ENCODE assay signal across 22 cellular contexts in the genomic region with DNA sequence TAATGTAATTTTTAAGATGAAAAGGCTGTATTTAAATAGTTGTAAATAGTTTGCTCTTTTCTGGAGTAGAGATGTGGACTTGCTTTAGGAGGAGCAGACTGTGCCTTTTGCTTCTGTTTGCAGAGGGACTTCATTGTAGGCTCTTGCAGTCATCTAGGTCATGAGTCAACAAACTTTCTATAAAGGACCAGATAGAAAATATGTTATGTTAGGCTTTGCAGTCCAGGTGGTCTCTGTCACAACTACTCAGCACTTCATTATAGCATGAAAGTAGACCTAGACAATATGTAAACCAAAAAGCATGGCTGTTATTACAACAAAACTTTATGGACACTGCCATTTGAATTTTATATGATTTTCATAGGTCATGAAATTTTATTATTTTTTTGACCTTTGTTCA.
"Had no signal": no experiment of that assay in that cellular context is flagged by ENCODE, and none has a peak within 500 bp of the region (broad histone marks: within the 10 kb centered on the region; RNA-seq: fewer than 3 reads in every experiment).

No MANE protein-coding gene starts in this region.

- DNase-seq: activated B cell treated with CpG ODN at 0.5 μM for 24 hours; activated CD4-positive, alpha-beta T cell treated with anti-CD3 and anti-CD28 coated beads, Interleukin-2, amount 10 ng/mL, durations not matched to agents 24 days and 14 days; activated CD8-positive, alpha-beta T cell treated with anti-CD3 and anti-CD28 coated beads for 36 hours; activated naive CD4-positive, alpha-beta T cell treated with anti-CD3 and anti-CD28 coated beads for 36 hours; activated T-cell treated with anti-CD3 and anti-CD28 coated beads, Interleukin-2, amount 50 U/mL, for 24 hours; caudate nucleus; left colon; naive B cell; right lobe of liver; stimulated activated CD4-positive, alpha-beta T cell treated with anti-CD3 and anti-CD28 coated beads, Interleukin-4, amount 100 ng/mL, for 1 hour; stomach had no signal

- H2AFZ ChIP-seq: hepatocyte, neural progenitor cell had no signal

- H3K27me3 ChIP-seq: dorsolateral prefrontal cortex, hepatocyte, neural progenitor cell, right lobe of liver, stomach, vagina had no signal

- H3K27me3 Mint-ChIP-seq: activated B cell treated with CpG ODN at 0.5 μM for 24 hours, brain had no signal

- H3K4me1 ChIP-seq: neural progenitor cell, right lobe of liver, stomach, vagina had no signal

- H3K9ac ChIP-seq: neural progenitor cell had no signal

- H3K79me2 ChIP-seq: hepatocyte had no signal

- H3K36me3 ChIP-seq: neural progenitor cell, right lobe of liver, stomach, vagina had no signal

- ATAC-seq: activated CD8-positive, alpha-beta T cell treated with anti-CD3 and anti-CD28 coated beads for 36 hours; left colon; right lobe of liver; stimulated activated effector memory CD8-positive, alpha-beta T cell treated with anti-CD3 and anti-CD28 coated beads, Interleukin-12 subunit alpha, Interleukin-12 subunit beta, amount 100 ng/mL, for 72 hours had no signal

- H3K9me3 ChIP-seq: right lobe of liver, vagina had no signal

- H3K9me3 Mint-ChIP-seq: activated naive CD4-positive, alpha-beta T cell treated with anti-CD3 and anti-CD28 coated beads for 36 hours; activated T-cell treated with anti-CD3 and anti-CD28 coated beads, Interleukin-2, amount 50 U/mL, for 24 hours; stimulated activated effector memory CD8-positive, alpha-beta T cell treated with anti-CD3 and anti-CD28 coated beads, Interleukin-12 subunit alpha, Interleukin-12 subunit beta, amount 100 ng/mL, for 72 hours; T-helper 2 cell treated with Interferon-gamma antibody and Interleukin-4, amounts not matched to agents 5 μg/mL and 100 μg/mL, for 36 hours had no signal

- H3K4me3 Mint-ChIP-seq: activated B cell treated with CpG ODN at 0.5 μM for 24 hours; activated CD4-positive, alpha-beta T cell treated with anti-CD3 and anti-CD28 coated beads, Interleukin-2, amount 10 ng/mL, durations not matched to agents 24 days and 14 days; activated CD8-positive, alpha-beta T cell treated with anti-CD3 and anti-CD28 coated beads for 36 hours; activated naive CD4-positive, alpha-beta T cell treated with anti-CD3 and anti-CD28 coated beads for 36 hours; activated T-cell treated with anti-CD3 and anti-CD28 coated beads, Interleukin-2, amount 50 U/mL, for 24 hours; brain; naive B cell; neural progenitor cell; stimulated activated effector memory CD8-positive, alpha-beta T cell treated with anti-CD3 and anti-CD28 coated beads, Interleukin-12 subunit alpha, Interleukin-12 subunit beta, amount 100 ng/mL, for 72 hours; T-helper 2 cell treated with Interferon-gamma antibody and Interleukin-4, amounts not matched to agents 5 μg/mL and 100 μg/mL, for 36 hours had no signal

- H3K27ac Mint-ChIP-seq: activated B cell treated with CpG ODN at 0.5 μM for 24 hours; activated CD4-positive, alpha-beta T cell treated with anti-CD3 and anti-CD28 coated beads, Interleukin-2, amount 10 ng/mL, durations not matched to agents 24 days and 14 days; activated CD8-positive, alpha-beta T cell treated with anti-CD3 and anti-CD28 coated beads for 36 hours; activated naive CD4-positive, alpha-beta T cell treated with anti-CD3 and anti-CD28 coated beads for 36 hours; activated T-cell treated with anti-CD3 and anti-CD28 coated beads, Interleukin-2, amount 50 U/mL, for 24 hours; naive B cell; neural progenitor cell; stimulated activated effector memory CD8-positive, alpha-beta T cell treated with anti-CD3 and anti-CD28 coated beads, Interleukin-12 subunit alpha, Interleukin-12 subunit beta, amount 100 ng/mL, for 72 hours; T-helper 2 cell treated with Interferon-gamma antibody and Interleukin-4, amounts not matched to agents 5 μg/mL and 100 μg/mL, for 36 hours had no signal

- H3K4me3 ChIP-seq: dorsolateral prefrontal cortex, hepatocyte, neural progenitor cell, right lobe of liver, smooth muscle cell, stomach, vagina had no signal

- H3K27ac ChIP-seq: dorsolateral prefrontal cortex, hepatocyte, neural progenitor cell, right lobe of liver, stomach, vagina had no signal

- H3K4me1 Mint-ChIP-seq: activated B cell treated with CpG ODN at 0.5 μM for 24 hours; activated CD4-positive, alpha-beta T cell treated with anti-CD3 and anti-CD28 coated beads, Interleukin-2, amount 10 ng/mL, durations not matched to agents 24 days and 14 days; naive B cell; neural progenitor cell; stimulated activated effector memory CD8-positive, alpha-beta T cell treated with anti-CD3 and anti-CD28 coated beads, Interleukin-12 subunit alpha, Interleukin-12 subunit beta, amount 100 ng/mL, for 72 hours had no signal

- H3K4me2 ChIP-seq: hepatocyte, neural progenitor cell, smooth muscle cell had no signal

- FAIRE-seq: colon, islet of Langerhans, TTC549 had no signal

- H3K36me3 Mint-ChIP-seq: brain; naive B cell; neural progenitor cell; stimulated activated effector memory CD8-positive, alpha-beta T cell treated with anti-CD3 and anti-CD28 coated beads, Interleukin-12 subunit alpha, Interleukin-12 subunit beta, amount 100 ng/mL, for 72 hours had no signal
